29 cellular contexts compared by ENCODE assay signal in genomic region chr5:166916021-166916420, GRCh38.
"Had no signal": no experiment of that assay in that cellular context is flagged by ENCODE, and none has a peak within 500 bp of the region (broad histone marks: within the 10 kb centered on the region; RNA-seq: fewer than 3 reads in every experiment).

No MANE protein-coding gene starts in this region.

- DNase-seq: activated effector memory CD4-positive, alpha-beta T cell treated with anti-CD3 and anti-CD28 coated beads, Interleukin-2, amount 50 U/mL, for 16 hours; activated effector memory CD4-positive, alpha-beta T cell treated with Interleukin-2 at 50 U/mL for 16 hours; activated gamma-delta T cell; activated gamma-delta T cell treated with Interleukin-2 at 50 U/mL for 16 hours; activated naive CD4-positive, alpha-beta T cell; activated naive CD4-positive, alpha-beta T cell treated with anti-CD3 and anti-CD28 coated beads for 36 hours; activated naive CD4-positive, alpha-beta T cell treated with anti-CD3 and anti-CD28 coated beads, Interleukin-2, amount 10 ng/mL, durations not matched to agents 7 days and 5 days; activated naive CD4-positive, alpha-beta T cell treated with anti-CD3 and anti-CD28 coated beads, Interleukin-2, amount 50 U/mL, for 16 hours; activated naive CD4-positive, alpha-beta T cell treated with Interleukin-2 at 50 U/mL for 16 hours; activated naive CD8-positive, alpha-beta T cell treated with anti-CD3 and anti-CD28 coated beads for 36 hours; activated naive CD8-positive, alpha-beta T cell treated with anti-CD3 and anti-CD28 coated beads, Interleukin-2, amount 10 ng/mL, durations not matched to agents 7 days and 5 days; activated naive CD8-positive, alpha-beta T cell treated with anti-CD3 and anti-CD28 coated beads, Interleukin-2, amount 50 U/mL, for 24 hours; activated T-cell treated with anti-CD3 and anti-CD28 coated beads, Interleukin-2, amount 50 U/mL, for 24 hours; activated T-cell treated with anti-CD3 and anti-CD28 coated beads, Interleukin-2, amount 50 U/mL, for 4 hours; activated T-cell treated with anti-CD3 and anti-CD28 coated beads, Interleukin-2, amount 50 U/mL, for 48 hours; activated T-cell treated with anti-CD3 and anti-CD28 coated beads, Interleukin-2, amount 50 U/mL, for 72 hours; adrenal gland; amniotic stem cell; amygdala; anterior cingulate cortex; aorta; body of pancreas; brain microvascular endothelial cell; caudate nucleus; central memory CD4-positive, alpha-beta T cell; cerebellar nuclear complex had no signal

- H3K27ac ChIP-seq: adrenal gland, ascending aorta, body of pancreas, brain microvascular endothelial cell, breast epithelium, cardiac muscle cell had no signal
